19 cellular contexts compared by ENCODE assay signal in genomic region chr13:103178986-103179695, GRCh38.
"Had no signal": no experiment of that assay in that cellular context is flagged by ENCODE, and none has a peak within 500 bp of the region (broad histone marks: within the 10 kb centered on the region; RNA-seq: fewer than 3 reads in every experiment).

No MANE protein-coding gene starts in this region.

- H3K9me3 ChIP-seq: esophagus muscularis mucosa, left lung, mucosa of descending colon, pancreas, stomach, thoracic aorta had no signal

- H3K27ac ChIP-seq: coronary artery, esophagus muscularis mucosa, left lung, pancreas, stomach, thoracic aorta, VCaP had no signal

- H3K27me3 ChIP-seq: esophagus muscularis mucosa, left lung, pancreas, stomach had no signal

- H3K4me3 ChIP-seq: coronary artery, esophagus muscularis mucosa, left lung, mucosa of descending colon, pancreas, stomach, thoracic aorta had no signal

- FAIRE-seq: keratinocyte, pancreas had no signal

- DNase-seq: activated CD4-positive, alpha-beta memory T cell treated with anti-CD3 and anti-CD28 coated beads, Interleukin-2, amount 10 ng/mL, durations not matched to agents 7 days and 5 days; activated CD4-positive, alpha-beta T cell treated with anti-CD3 and anti-CD28 coated beads for 4 hours; activated effector memory CD4-positive, alpha-beta T cell treated with Interleukin-2 at 50 U/mL for 16 hours; activated naive CD4-positive, alpha-beta T cell treated with anti-CD3 and anti-CD28 coated beads, Interleukin-2, amount 50 U/mL, for 16 hours; activated T-cell treated with anti-CD3 and anti-CD28 coated beads, Interleukin-2, amount 50 U/mL, for 24 hours; effector CD4-positive, alpha-beta T cell; hippocampal formation; left lung; mucosa of descending colon; naive thymus-derived CD8-positive, alpha-beta T cell; pancreas; stimulated activated CD4-positive, alpha-beta T cell treated with anti-CD3 and anti-CD28 coated beads, Interleukin-12 subunit alpha, Interleukin-12 subunit beta, amount 100 ng/mL, for 4 hours; stimulated activated CD4-positive, alpha-beta T cell treated with anti-CD3 and anti-CD28 coated beads, Interleukin-2, amount 100 ng/mL, for 24 hours; stomach had no signal

- H3K4me1 ChIP-seq: esophagus muscularis mucosa, left lung, pancreas, stomach had no signal

- H3K36me3 ChIP-seq: esophagus muscularis mucosa, left lung, pancreas, stomach, thoracic aorta had no signal
